Comparison of ENCODE assay signal across 8 cellular contexts in genomic region chr19:33176670-33177416, GRCh38. TPM values are rescaled to one million over a fixed set of nuclear protein-coding genes. Genes with fewer than 3 reads are reported as not detected.
DNase-seq lines count a peak whose midpoint lies in the region; ATAC-seq and TF ChIP-seq lines count a peak whose summit lies in the region.

No MANE protein-coding gene starts in this region.

- no peaks in the 10 kb centered on the region for H3K27me3 ChIP-seq in OCI-LY3 (ENCODE audit: low read depth, low read length)

- ATAC-seq in GM21515 (IDR thresholded peaks at IDR 0.05; ENCODE audit: unreplicated experiment) = peak; percentile 75

- H4K20me1 ChIP-seq in OCI-LY3 (ENCODE audit: insufficient read depth, low read length) = no peaks in the 10 kb centered on the region

- peak overlapping the region; percentile 67 for H2AFZ ChIP-seq in OCI-LY3 (ENCODE audit: low read depth, low read length)

- peak overlapping the region; percentile 98 for H3K4me2 ChIP-seq in OCI-LY3 (ENCODE audit: low read length)

- H3K9ac ChIP-seq in OCI-LY3 (ENCODE audit: low read length) = peak overlapping the region; percentile 85

- H3K4me1 ChIP-seq in OCI-LY3 (ENCODE audit: low read length) = peaks cover 11% of the 10 kb centered on the region; the same call in 1 of the 2 replicates

- peak overlapping the region; percentile 91 for H3K4me3 ChIP-seq in OCI-LY3 (ENCODE audit: low read length)
- H3K4me3 ChIP-seq in epithelial cell of proximal tubule (ENCODE audit: low read depth, low read length) = peak overlapping the region; percentile 80

- H3K79me2 ChIP-seq in OCI-LY3 (ENCODE audit: low read length) = peaks cover 13% of the 10 kb centered on the region

- H3K27ac ChIP-seq in OCI-LY3 (ENCODE audit: low read length) = peak overlapping the region; percentile 68

- TF ChIP-seq CTCF in OCI-LY3 (IDR thresholded peaks at IDR 0.05; ENCODE audit: low read depth, low read length) (peak; percentile 23; the same call in 1 of the 2 replicates), epithelial cell of proximal tubule (conservative IDR thresholded peaks at IDR 0.05; ENCODE audit: low read depth, low read length) (peak; percentile 2)

- DNase-seq in DMS 273 treated with DMSO at 0.1 percent for 48 hours (lab: John Stamatoyannopoulos, UW) (peak; percentile 99), HuH-7 (ENCODE audit: low spot score) (peak; percentile 96), activated T-cell treated with anti-CD3 and anti-CD28 coated beads for 4 hours (peak; percentile 95), epithelial cell of proximal tubule (ENCODE audit: low read depth) (peak; percentile 78), mucosa of gallbladder (ENCODE audit: low spot score) (peak; percentile 99)
- peak; percentile 95 to 96 for DNase-seq in stimulated activated CD8-positive, alpha-beta memory T cell treated with anti-CD3 and anti-CD28 coated beads, Interleukin-4, amount 100 ng/mL, for 4 hours (ENCODE audit: low read depth in 2 of 2, low spot score in 1 of 2)

- no peaks in the 10 kb centered on the region for H3K36me3 ChIP-seq in OCI-LY3 (replicated peaks; ENCODE audit: low read depth, low read length)

- no peaks in the 10 kb centered on the region for H3K9me3 ChIP-seq in OCI-LY3 (ENCODE audit: insufficient read depth, low read length)

RNA-seq across cellular contexts. Expression of gene LRP3, which starts 17.3 kb away (rescaled TPM):
- total RNA-seq in epithelial cell of proximal tubule (26.3 and 26.9 TPM in 2 replicates), mucosa of gallbladder (25.7 TPM)

RNA-seq across cellular contexts. Expression of gene WDR88, which starts 44.9 kb away (rescaled TPM):
- total RNA-seq in epithelial cell of proximal tubule = not detected in 2 replicates
- not detected for total RNA-seq in mucosa of gallbladder

RNA-seq across cellular contexts. Expression of gene SLC7A10, which starts 48.8 kb away (rescaled TPM):
- total RNA-seq in epithelial cell of proximal tubule (not detected in 2 replicates), mucosa of gallbladder (not detected)

Comparison
In these comparisons a context has a peak if more than half of its experiments do, and no peak if none do; other contexts are left out.
1. Peak in every context shown above with its lines: DNase-seq, ATAC-seq, H3K4me3 ChIP-seq and H3K27ac ChIP-seq.